22 cellular contexts compared by ENCODE assay signal in genomic region chr21:44740721-44741120, GRCh38. TPM values are rescaled to one million over a fixed set of nuclear protein-coding genes. Genes with fewer than 3 reads are reported as not detected.
DNase-seq lines count a peak whose midpoint lies in the region; ATAC-seq and TF ChIP-seq lines count a peak whose summit lies in the region.
"Had no signal": no experiment of that assay in that cellular context is flagged by ENCODE, and none has a peak within 500 bp of the region (broad histone marks: within the 10 kb centered on the region; RNA-seq: fewer than 3 reads in every experiment).

No MANE protein-coding gene starts in this region.

- H3K9me3 Mint-ChIP-seq in GM23338 (peaks cover 49% of the 10 kb centered on the region; the same call in 2 of the 3 replicates), WTC11 (peaks cover 83% of the 10 kb centered on the region)
- peaks cover 2% of the 10 kb centered on the region for H3K9me3 Mint-ChIP-seq in activated T-cell treated with anti-CD3 and anti-CD28 coated beads, Interleukin-2, amount 50 U/mL, for 24 hours
- no peaks in the 10 kb centered on the region for H3K9me3 Mint-ChIP-seq in activated CD4-positive, alpha-beta T cell treated with anti-CD3 and anti-CD28 coated beads, Interleukin-2, amount 10 ng/mL, durations not matched to agents 24 days and 14 days

- no peak overlapping the region for H2AFZ ChIP-seq in GM23338

- no peaks in the 10 kb centered on the region for H3F3A ChIP-seq in GM23338 (replicated peaks; ENCODE audit: low read depth)

- no peak overlapping the region for H3K4me3 Mint-ChIP-seq in GM23338
- H3K4me3 Mint-ChIP-seq in WTC11: no peak overlapping the region
- no peak overlapping the region for H3K4me3 Mint-ChIP-seq in activated T-cell treated with anti-CD3 and anti-CD28 coated beads, Interleukin-2, amount 50 U/mL, for 24 hours
- H3K4me3 Mint-ChIP-seq in activated CD4-positive, alpha-beta T cell treated with anti-CD3 and anti-CD28 coated beads, Interleukin-2, amount 10 ng/mL, durations not matched to agents 24 days and 14 days: no peak overlapping the region
- H3K4me3 Mint-ChIP-seq: CD4-positive, alpha-beta memory T cell had no signal

- H3K27me3 ChIP-seq in GM23338 (ENCODE audit: insufficient read depth): no peaks in the 10 kb centered on the region
- H3K27me3 ChIP-seq in suprapubic skin: no peaks in the 10 kb centered on the region
- H3K27me3 ChIP-seq: BLaER1, MG63, Peyer's patch had no signal

- TF ChIP-seq CTCF in GM23338 (conservative IDR thresholded peaks at IDR 0.05; ENCODE audit: low read depth in 2 of 2) (no peak), WTC11 (IDR thresholded peaks at IDR 0.05) (no peak), suprapubic skin (IDR thresholded peaks at IDR 0.05) (no peak)

- H3K4me3 ChIP-seq in GM23338: no peak overlapping the region
- no peak overlapping the region for H3K4me3 ChIP-seq in suprapubic skin
- H3K4me3 ChIP-seq: BLaER1, MG63, Peyer's patch, SJSA1 had no signal

- DNase-seq in D341Med (ENCODE audit: low spot score) (peak; percentile 18), GM23338 (ENCODE audit: low spot score) (no peak), WTC11 (ENCODE audit: low spot score) (peak; percentile 10), suprapubic skin (ENCODE audit: low spot score in 2 of 2) (peak; percentile 20 to 54)
- no peak for DNase-seq in activated T-cell treated with anti-CD3 and anti-CD28 coated beads, Interleukin-2, amount 50 U/mL, for 24 hours
- no peak for DNase-seq in activated CD4-positive, alpha-beta T cell treated with anti-CD3 and anti-CD28 coated beads, Interleukin-2, amount 10 ng/mL, durations not matched to agents 24 days and 14 days
- DNase-seq: ACHN; Caco-2; CD4-positive, alpha-beta memory T cell; Kasumi-1; MG63; NCI-H1417 treated with DMSO at 0.1 percent for 48 hours; NCI-H187 treated with DMSO at 0.1 percent for 48 hours; NCI-H2107; NCI-H774 had no signal

- no peak overlapping the region for H3K4me2 ChIP-seq in GM23338
- H3K4me2 ChIP-seq: BLaER1 had no signal

- TF ChIP-seq POLR2A in suprapubic skin (IDR thresholded peaks at IDR 0.05): no peak

- no peaks in the 10 kb centered on the region for H3K79me2 ChIP-seq in GM23338 (replicated peaks; ENCODE audit: insufficient read depth)

- TF ChIP-seq EP300 in suprapubic skin (IDR thresholded peaks at IDR 0.05): no peak

- WGBS in suprapubic skin: 96% methylated on average over 8 of the region's 8 CpGs

- ATAC-seq in GM23338 (peak; percentile 41; the same call in 2 of the 3 replicates), WTC11 (no peak), HG03521 (IDR thresholded peaks at IDR 0.05; ENCODE audit: unreplicated experiment) (no peak)

- H3K27ac Mint-ChIP-seq in GM23338 (no peak overlapping the region), WTC11 (no peak overlapping the region)
- no peak overlapping the region for H3K27ac Mint-ChIP-seq in activated T-cell treated with anti-CD3 and anti-CD28 coated beads, Interleukin-2, amount 50 U/mL, for 24 hours
- no peak overlapping the region for H3K27ac Mint-ChIP-seq in activated CD4-positive, alpha-beta T cell treated with anti-CD3 and anti-CD28 coated beads, Interleukin-2, amount 10 ng/mL, durations not matched to agents 24 days and 14 days

- intact Hi-C loops in activated CD4-positive, alpha-beta T cell treated with anti-CD3 and anti-CD28 coated beads, Interleukin-2, amount 10 ng/mL, durations not matched to agents 24 days and 14 days (cut with micrococcal nuclease): no loop called here

- CTCF ChIA-PET in WTC11 (lab: Charles Lee): interaction anchor here (1.7 to 2.4 kb wide), 2 partner anchors 8 to 22 kb away, joined by 5 to 6 read pairs; no protein-coding TSS in a partner anchor

- no peaks in the 10 kb centered on the region for H3K4me1 ChIP-seq in GM23338 (ENCODE audit: insufficient read depth)
- H3K4me1 ChIP-seq in suprapubic skin: no peaks in the 10 kb centered on the region
- H3K4me1 ChIP-seq: Caco-2, Peyer's patch, SJSA1 had no signal

- H3K4me1 Mint-ChIP-seq in GM23338: peaks cover 23% of the 10 kb centered on the region
- H3K4me1 Mint-ChIP-seq in WTC11: peaks cover 22% of the 10 kb centered on the region
- H3K4me1 Mint-ChIP-seq in activated T-cell treated with anti-CD3 and anti-CD28 coated beads, Interleukin-2, amount 50 U/mL, for 24 hours (ENCODE audit: low read depth): peaks cover 4% of the 10 kb centered on the region
- peaks cover 2% of the 10 kb centered on the region for H3K4me1 Mint-ChIP-seq in activated CD4-positive, alpha-beta T cell treated with anti-CD3 and anti-CD28 coated beads, Interleukin-2, amount 10 ng/mL, durations not matched to agents 24 days and 14 days

- H4K20me1 ChIP-seq in GM23338 (replicated peaks; ENCODE audit: insufficient read depth): no peaks in the 10 kb centered on the region
- H4K20me1 ChIP-seq: BLaER1 had no signal

- H3K36me3 Mint-ChIP-seq in GM23338 (ENCODE audit: low read depth) (peaks cover 12% of the 10 kb centered on the region), WTC11 (peaks cover 70% of the 10 kb centered on the region)
- H3K36me3 Mint-ChIP-seq in activated T-cell treated with anti-CD3 and anti-CD28 coated beads, Interleukin-2, amount 50 U/mL, for 24 hours (ENCODE audit: low read depth): no peaks in the 10 kb centered on the region
- no peaks in the 10 kb centered on the region for H3K36me3 Mint-ChIP-seq in activated CD4-positive, alpha-beta T cell treated with anti-CD3 and anti-CD28 coated beads, Interleukin-2, amount 10 ng/mL, durations not matched to agents 24 days and 14 days (ENCODE audit: low read depth)
- H3K36me3 Mint-ChIP-seq: CD4-positive, alpha-beta memory T cell had no signal

- no peaks in the 10 kb centered on the region for H3K9me3 ChIP-seq in suprapubic skin
- H3K9me3 ChIP-seq: Caco-2, MG63, Peyer's patch, SJSA1 had no signal

- POLR2A ChIA-PET in WTC11 (lab: Charles Lee): no interaction called here

- H3K27ac ChIP-seq in GM23338 (ENCODE audit: low read depth) (no peak overlapping the region), suprapubic skin (no peak overlapping the region)
- H3K27ac ChIP-seq: BLaER1, Peyer's patch, SJSA1 had no signal

- H3K9me2 ChIP-seq in GM23338 (ENCODE audit: insufficient read depth): no peaks in the 10 kb centered on the region

- H3K27me3 Mint-ChIP-seq in GM23338 (ENCODE audit: insufficient read depth, low read depth, poor library complexity): peaks cover 14% of the 10 kb centered on the region
- peaks cover 24% of the 10 kb centered on the region for H3K27me3 Mint-ChIP-seq in WTC11 (ENCODE audit: low read depth)
- H3K27me3 Mint-ChIP-seq in activated T-cell treated with anti-CD3 and anti-CD28 coated beads, Interleukin-2, amount 50 U/mL, for 24 hours: no peaks in the 10 kb centered on the region
- peaks cover 26% of the 10 kb centered on the region for H3K27me3 Mint-ChIP-seq in activated CD4-positive, alpha-beta T cell treated with anti-CD3 and anti-CD28 coated beads, Interleukin-2, amount 10 ng/mL, durations not matched to agents 24 days and 14 days
- H3K27me3 Mint-ChIP-seq: CD4-positive, alpha-beta memory T cell had no signal

- peaks cover 11% of the 10 kb centered on the region for H3K36me3 ChIP-seq in GM23338 (ENCODE audit: insufficient read depth)
- H3K36me3 ChIP-seq in suprapubic skin: no peaks in the 10 kb centered on the region
- H3K36me3 ChIP-seq: BLaER1, MG63, Peyer's patch, SJSA1 had no signal

TF ChIP-seq in GM23338, 12 proteins besides CTCF, POLR2A, EP300 and RAD21 (continues in another document):
- no peak for TF ChIP-seq NANOG (IDR thresholded peaks at IDR 0.05; ENCODE audit: borderline replicate concordance)

TF ChIP-seq in WTC11, 78 proteins besides CTCF, POLR2A, EP300 and RAD21 (continues in another document):
- no peak for TF ChIP-seq ZNF317 (CRISPR knock-in tag; IDR thresholded peaks at IDR 0.05; ENCODE audit: borderline replicate concordance, low read depth)
- TF ChIP-seq SMAD3 (CRISPR knock-in tag; IDR thresholded peaks at IDR 0.05; ENCODE audit: borderline replicate concordance): no peak
- no peak for TF ChIP-seq ATF1 (CRISPR knock-in tag; IDR thresholded peaks at IDR 0.05)
- TF ChIP-seq ZNF281 (CRISPR knock-in tag; IDR thresholded peaks at IDR 0.05): no peak

RNA-seq across cellular contexts. Expression of gene TSPEAR, which starts 29.3 kb away (rescaled TPM):
- 0.35 TPM in 1 of 2 replicates, not detected in the other for total RNA-seq in GM23338 (2014; rRNA removed; shearing (Covaris generic))
- polyA plus RNA-seq in GM23338 (2016; fragmentation: Nextera tagmentation; extraction: Ambion mirVana): 0.45 and 0.92 TPM in 2 replicates
- total RNA-seq in WTC11 (2021): 2.1 to 2.9 TPM (median 2.7 TPM) in 3 replicates
- under 1 TPM in 3 of 4 donors, not detected in 1; 0.21 to 0.59 (median 0.32) TPM for total RNA-seq in suprapubic skin
- not detected in 2 replicates for total RNA-seq in activated CD4-positive, alpha-beta T cell treated with anti-CD3 and anti-CD28 coated beads, Interleukin-2, amount 10 ng/mL, durations not matched to agents 24 days and 14 days
- total RNA-seq: CD4-positive, alpha-beta memory T cell; Daoy; SJSA1 had no signal

RNA-seq across cellular contexts. Expression of gene KRTAP10-12, which starts 43.7 kb away (rescaled TPM):
- total RNA-seq in GM23338 (2014; rRNA removed; shearing (Covaris generic)): not detected in 2 replicates
- not detected in 2 replicates for polyA plus RNA-seq in GM23338 (2016; fragmentation: Nextera tagmentation; extraction: Ambion mirVana)
- total RNA-seq in WTC11 (2021) (not detected in 3 replicates), suprapubic skin (1 to 10 TPM in 2 of 4 donors, not detected in 2; 1.3 to 2.9 TPM)
- total RNA-seq in activated CD4-positive, alpha-beta T cell treated with anti-CD3 and anti-CD28 coated beads, Interleukin-2, amount 10 ng/mL, durations not matched to agents 24 days and 14 days: not detected in 2 replicates
- total RNA-seq: Caco-2; CD4-positive, alpha-beta memory T cell; Daoy; H4; NCI-H460; Peyer's patch; SJSA1 had no signal
- polyA plus RNA-seq: CD4-positive, alpha-beta memory T cell had no signal

RNA-seq across cellular contexts. Expression of gene KRTAP12-1, which starts 58.8 kb away (rescaled TPM):
- not detected in 2 replicates for total RNA-seq in GM23338 (2014; rRNA removed; shearing (Covaris generic))
- polyA plus RNA-seq in GM23338 (2016; fragmentation: Nextera tagmentation; extraction: Ambion mirVana): not detected in 2 replicates
- total RNA-seq in WTC11 (2021) (0.63 to 2.5 TPM (median 1.0 TPM) in 3 replicates), suprapubic skin (10 to 100 TPM in 1 of 4 donors, 1 to 10 TPM in 1, not detected in 2; 6.0 to 32.1 TPM)
- not detected in 2 replicates for total RNA-seq in activated CD4-positive, alpha-beta T cell treated with anti-CD3 and anti-CD28 coated beads, Interleukin-2, amount 10 ng/mL, durations not matched to agents 24 days and 14 days
- total RNA-seq: Caco-2; CD4-positive, alpha-beta memory T cell; Daoy; H4; NCI-H460; Peyer's patch; SJSA1 had no signal
- polyA plus RNA-seq: CD4-positive, alpha-beta memory T cell had no signal

Comparison
In these comparisons a context has a peak if more than half of its experiments do, and no peak if none do; other contexts are left out.
1. DNase-seq: peak in D341Med (single experiment), WTC11 (single experiment) and suprapubic skin (2 of 2); none in GM23338 (single experiment), activated T-cell treated with anti-CD3 and anti-CD28 coated beads, Interleukin-2, amount 50 U/mL, for 24 hours (single experiment) and activated CD4-positive, alpha-beta T cell treated with anti-CD3 and anti-CD28 coated beads, Interleukin-2, amount 10 ng/mL, durations not matched to agents 24 days and 14 days (single experiment).